In genomic region chr21:38804030-38804616, GRCh38 we compare ENCODE assay signal across 10 cellular contexts. TPM values are rescaled to one million over a fixed set of nuclear protein-coding genes. Genes with fewer than 3 reads are reported as not detected.
DNase-seq lines count a peak whose midpoint lies in the region; ATAC-seq and TF ChIP-seq lines count a peak whose summit lies in the region.
"Had no signal": no experiment of that assay in that cellular context is flagged by ENCODE, and none has a peak within 500 bp of the region (broad histone marks: within the 10 kb centered on the region; RNA-seq: fewer than 3 reads in every experiment).

No MANE protein-coding gene starts in this region.

- peak overlapping the region; percentile 87 for H3K4me3 Mint-ChIP-seq in CD4-positive, alpha-beta T cell
- peak overlapping the region; percentile 87 to 91 (median 88) for H3K4me3 Mint-ChIP-seq in nephron

- no peak for ATAC-seq in CD4-positive, alpha-beta T cell (ENCODE audit: poor library complexity)
- no peak for ATAC-seq in GM19351 (IDR thresholded peaks at IDR 0.05; ENCODE audit: unreplicated experiment)

- no peak overlapping the region for H3K27ac ChIP-seq in CD4-positive, alpha-beta T cell (ENCODE audit: low read depth, low read length)
- H3K27ac ChIP-seq in KOPT-K1 (ENCODE audit: low read depth, low read length, poor library complexity, severe bottlenecking), result peak overlapping the region; percentile 89
- H3K27ac ChIP-seq in coronary artery, result peak overlapping the region; percentile 96 to 97
- H3K27ac ChIP-seq in sigmoid colon, result peak overlapping the region in 2 of 4 donors; percentile 92 to 93

- H3K36me3 ChIP-seq in KOPT-K1 (ENCODE audit: insufficient read depth, low read length) (peaks cover 28% of the 10 kb centered on the region), sigmoid colon (no peaks in the 10 kb centered on the region)

- H3K9me3 ChIP-seq in CD4-positive, alpha-beta T cell (ENCODE audit: control insufficient read depth, low read length), result no peaks in the 10 kb centered on the region
- H3K9me3 ChIP-seq in KOPT-K1 (ENCODE audit: insufficient read depth, low read length, poor library complexity, severe bottlenecking) (no peaks in the 10 kb centered on the region), sigmoid colon (no peaks in the 10 kb centered on the region)

- H3K4me3 ChIP-seq in coronary artery (no peak overlapping the region), sigmoid colon (no peak overlapping the region)
- H3K4me3 ChIP-seq: lung had no signal

- no peaks in the 10 kb centered on the region for H3K36me3 Mint-ChIP-seq in CD4-positive, alpha-beta T cell (ENCODE audit: low read depth)
- peaks cover 3% of the 10 kb centered on the region for H3K36me3 Mint-ChIP-seq in nephron (ENCODE audit: low read depth)

- no peak for TF ChIP-seq EP300 in sigmoid colon (IDR thresholded peaks at IDR 0.05)

- no peaks in the 10 kb centered on the region for H3K27me3 ChIP-seq in CD4-positive, alpha-beta T cell (ENCODE audit: control insufficient read depth, insufficient read depth, low read length)
- no peaks in the 10 kb centered on the region for H3K27me3 ChIP-seq in sigmoid colon

- TF ChIP-seq POLR2A in sigmoid colon (IDR thresholded peaks at IDR 0.05), result no peak

- no peaks in the 10 kb centered on the region for H3K9me3 Mint-ChIP-seq in CD4-positive, alpha-beta T cell
- H3K9me3 Mint-ChIP-seq in nephron, result no peaks in the 10 kb centered on the region

- intact Hi-C loops in CD4-positive, alpha-beta T cell (cut with DNase I, micrococcal nuclease), result loop anchor here (2.0 to 10.0 kb wide), 4 partner anchors 37 to 641 kb away; partner anchors contain the start of gene LCA5L (in 1 of the 2)
- intact Hi-C loops in sigmoid colon (cut with DNase I), result loop anchor here (2.0 kb wide), 2 partner anchors 43 to 379 kb away; partner anchors contain the start of gene PSMG1

- peaks cover 0 to 25% (median 13%) of the 10 kb centered on the region in 4 donors for H3K4me1 ChIP-seq in sigmoid colon

- no peak for TF ChIP-seq CTCF in CD4-positive, alpha-beta T cell (IDR thresholded peaks at IDR 0.05)
- no peak for TF ChIP-seq CTCF in coronary artery (IDR thresholded peaks at IDR 0.05)
- no peak for TF ChIP-seq CTCF in nephron (IDR thresholded peaks at IDR 0.05; ENCODE audit: unreplicated experiment in 3 of 3)
- TF ChIP-seq CTCF in sigmoid colon (IDR thresholded peaks at IDR 0.05), result no peak

- POLR2A ChIA-PET in CD4-positive, alpha-beta T cell (lab: Charles Lee), result interaction anchor here (2.6 to 3.4 kb wide), 2 partner anchors 28 to 36 kb away, joined by 7 read pairs; no protein-coding TSS in a partner anchor

- WGBS in sigmoid colon, 2 donors, result 23 to 59% methylated on average over 6 of the region's 6 CpGs

- DNase-seq in CD4-positive, alpha-beta T cell, result no peak
- peak; percentile 73 for DNase-seq in coronary artery (ENCODE audit: low spot score)
- no peak for DNase-seq in sigmoid colon
- DNase-seq in NCI-H1694 treated with DMSO at 0.1 percent for 48 hours (lab: John Stamatoyannopoulos, UW), result no peak
- DNase-seq in mucosa of gallbladder (ENCODE audit: low spot score), result no peak
- DNase-seq: DMS 273 treated with DMSO at 0.1 percent for 48 hours had no signal

- peaks cover 27% of the 10 kb centered on the region for H3K4me1 Mint-ChIP-seq in CD4-positive, alpha-beta T cell (ENCODE audit: low read depth)
- H3K4me1 Mint-ChIP-seq in nephron, result peaks cover 42% of the 10 kb centered on the region

- CTCF ChIA-PET in CD4-positive, alpha-beta T cell (lab: Charles Lee), result interaction anchor here (1.3 kb wide), 1 partner anchor 9 kb away, joined by 3 read pairs; no protein-coding TSS in a partner anchor

- H3K27me3 Mint-ChIP-seq in CD4-positive, alpha-beta T cell, result no peaks in the 10 kb centered on the region
- peaks cover 15% of the 10 kb centered on the region for H3K27me3 Mint-ChIP-seq in nephron (ENCODE audit: low read depth)

- no peak overlapping the region for H3K27ac Mint-ChIP-seq in CD4-positive, alpha-beta T cell
- H3K27ac Mint-ChIP-seq in nephron, result peak overlapping the region in 2 of 3 experiments; percentile 63 to 83

RNA-seq across cellular contexts. Expression of gene ETS2, which starts 1.6 kb away (rescaled TPM):
- total RNA-seq in CD4-positive, alpha-beta T cell, result 10 to 100 TPM; 11.4 to 13.9 TPM
- 100 to 1,000 TPM in 1 of 4 donors, 10 to 100 TPM in 3; 32.1 to 112 (median 41.7) TPM for total RNA-seq in sigmoid colon
- 100 to 1,000 TPM in 1 of 3 donors, 10 to 100 TPM in 2; 47.4 to 133 (median 83.3) TPM for polyA plus RNA-seq in sigmoid colon
- 93.5 TPM for total RNA-seq in mucosa of gallbladder
